Comparison of ENCODE assay signal across 22 cellular contexts in genomic region chr11:106467486-106467885, GRCh38.
"Had no signal": no experiment of that assay in that cellular context is flagged by ENCODE, and none has a peak within 500 bp of the region (broad histone marks: within the 10 kb centered on the region; RNA-seq: fewer than 3 reads in every experiment).

No MANE protein-coding gene starts in this region.

- DNase-seq: activated CD4-positive, alpha-beta T cell treated with anti-CD3 and anti-CD28 coated beads for 1 hour; activated T-cell treated with anti-CD3 and anti-CD28 coated beads, Interleukin-2, amount 50 U/mL, for 1 hour; cerebellar nuclear complex; cortex of kidney; lower lobe of right lung; naive thymus-derived CD8-positive, alpha-beta T cell; right lobe of liver; stimulated activated CD4-positive, alpha-beta T cell treated with anti-CD3 and anti-CD28 coated beads, Interleukin-15, amount 100 ng/mL, for 24 hours; stimulated activated CD8-positive, alpha-beta memory T cell treated with anti-CD3 and anti-CD28 coated beads, Interleukin-4, amount 100 ng/mL, for 48 hours; stimulated activated naive B cell treated with anti-CD40 and anti-IgM and Interleukin-4, amounts not matched to agents 10 μg/mL and 1 μg/mL and 100 μg/mL, for 72 hours; T-cell; transverse colon; uterus had no signal

- H3K27ac Mint-ChIP-seq: activated naive CD4-positive, alpha-beta T cell treated with anti-CD3 and anti-CD28 coated beads, Interleukin-2, amount 50 U/mL, for 72 hours; activated T-helper 17 cell treated with anti-CD3 and anti-CD28 coated beads, Interleukin-2, amount 50 U/mL, for 72 hours; mesothelial cell of epicardium; naive thymus-derived CD8-positive, alpha-beta T cell; stimulated activated naive B cell treated with anti-CD40 and anti-IgM and Interleukin-4, amounts not matched to agents 10 μg/mL and 1 μg/mL and 100 μg/mL, for 72 hours; T-cell; T-helper 2 cell treated with Interferon-gamma antibody and Interleukin-4, amounts not matched to agents 5 μg/mL and 100 μg/mL, for 36 hours had no signal

- H3K27ac ChIP-seq: epithelial cell of prostate, foreskin keratinocyte, lower lobe of right lung, parathyroid adenoma, right lobe of liver, skin epidermis, transverse colon had no signal

- H2AFZ ChIP-seq: parathyroid adenoma had no signal

- H3K4me3 Mint-ChIP-seq: activated T-helper 17 cell treated with anti-CD3 and anti-CD28 coated beads, Interleukin-2, amount 50 U/mL, for 72 hours; mesothelial cell of epicardium; naive thymus-derived CD8-positive, alpha-beta T cell; stimulated activated naive B cell treated with anti-CD40 and anti-IgM and Interleukin-4, amounts not matched to agents 10 μg/mL and 1 μg/mL and 100 μg/mL, for 72 hours; T-cell; T-helper 2 cell treated with Interferon-gamma antibody and Interleukin-4, amounts not matched to agents 5 μg/mL and 100 μg/mL, for 36 hours had no signal

- H3K36me3 ChIP-seq: lower lobe of right lung, right lobe of liver, transverse colon, uterus had no signal

- H3K27me3 Mint-ChIP-seq: activated T-helper 17 cell treated with anti-CD3 and anti-CD28 coated beads, Interleukin-2, amount 50 U/mL, for 72 hours; naive thymus-derived CD8-positive, alpha-beta T cell; stimulated activated naive B cell treated with anti-CD40 and anti-IgM and Interleukin-4, amounts not matched to agents 10 μg/mL and 1 μg/mL and 100 μg/mL, for 72 hours; T-cell had no signal

- ATAC-seq: activated naive CD4-positive, alpha-beta T cell treated with anti-CD3 and anti-CD28 coated beads, Interleukin-2, amount 50 U/mL, for 72 hours; activated T-helper 17 cell treated with anti-CD3 and anti-CD28 coated beads, Interleukin-2, amount 50 U/mL, for 72 hours; left lobe of liver; naive thymus-derived CD8-positive, alpha-beta T cell; right lobe of liver; stimulated activated naive B cell treated with anti-CD40 and anti-IgM and Interleukin-4, amounts not matched to agents 10 μg/mL and 1 μg/mL and 100 μg/mL, for 72 hours; T-cell had no signal

- H3K4me1 Mint-ChIP-seq: activated T-helper 17 cell treated with anti-CD3 and anti-CD28 coated beads, Interleukin-2, amount 50 U/mL, for 72 hours; naive thymus-derived CD8-positive, alpha-beta T cell; stimulated activated naive B cell treated with anti-CD40 and anti-IgM and Interleukin-4, amounts not matched to agents 10 μg/mL and 1 μg/mL and 100 μg/mL, for 72 hours; T-cell had no signal

- H3K9me3 Mint-ChIP-seq: mesothelial cell of epicardium had no signal

- H3K4me1 ChIP-seq: foreskin keratinocyte, lower lobe of right lung, right lobe of liver, transverse colon had no signal

- H3K79me2 ChIP-seq: parathyroid adenoma had no signal

- H3K36me3 Mint-ChIP-seq: activated naive CD4-positive, alpha-beta T cell treated with anti-CD3 and anti-CD28 coated beads, Interleukin-2, amount 50 U/mL, for 72 hours; mesothelial cell of epicardium; naive thymus-derived CD8-positive, alpha-beta T cell; stimulated activated naive B cell treated with anti-CD40 and anti-IgM and Interleukin-4, amounts not matched to agents 10 μg/mL and 1 μg/mL and 100 μg/mL, for 72 hours; T-cell had no signal

- H3K9ac ChIP-seq: parathyroid adenoma had no signal

- H3K9me3 ChIP-seq: lower lobe of right lung, right lobe of liver, transverse colon, uterus had no signal

- H3K4me3 ChIP-seq: lower lobe of right lung, right lobe of liver, skin epidermis, transverse colon, uterus had no signal

- H3K27me3 ChIP-seq: foreskin keratinocyte, right lobe of liver, transverse colon, uterus had no signal
